Comparison of ENCODE assay signal across 14 cellular contexts in genomic region chr4:6925357-6925836, GRCh38. TPM values are rescaled to one million over a fixed set of nuclear protein-coding genes. Genes with fewer than 3 reads are reported as not detected.
DNase-seq lines count a peak whose midpoint lies in the region; ATAC-seq, FAIRE-seq and TF ChIP-seq lines count a peak whose summit lies in the region.
"Had no signal": no experiment of that assay in that cellular context is flagged by ENCODE, and none has a peak within 500 bp of the region (broad histone marks: within the 10 kb centered on the region; RNA-seq: fewer than 3 reads in every experiment).

No MANE protein-coding gene starts in this region.

- ATAC-seq in K562 (peak; percentile 67), GM18870 (IDR thresholded peaks at IDR 0.05; ENCODE audit: unreplicated experiment) (no peak)
- ATAC-seq: PC-3 had no signal

- no TSS peak for BruUV-seq in K562 (replicated peaks; lab: Mats Ljungman, UMichigan)

- H3K9me1 ChIP-seq in K562 (ENCODE audit: control insufficient read depth, insufficient read depth, low read length) = peaks cover 15% of the 10 kb centered on the region

- H3K27me3 ChIP-seq in K562 (ENCODE audit: control insufficient read depth in 2 of 2, insufficient read depth in 2 of 2, low read length in 2 of 2) = no peaks in the 10 kb centered on the region
- no peaks in the 10 kb centered on the region for H3K27me3 ChIP-seq in osteoblast (ENCODE audit: insufficient read depth, low read length)

- CTCF ChIA-PET in K562 (lab: Yijun Ruan, JAX; ENCODE audit: low intra/inter-chr PET ratio) = no interaction called here

- no peak for TF ChIP-seq POLR2A in K562 (conservative IDR thresholded peaks at IDR 0.05)

- H3K79me2 ChIP-seq in K562 (ENCODE audit: control insufficient read depth, insufficient read depth, low read length) (peaks cover 87% of the 10 kb centered on the region), osteoblast (ENCODE audit: insufficient read depth, low read length) (peaks cover 15% of the 10 kb centered on the region)

- no peak overlapping the region for H3K27ac ChIP-seq in K562 (ENCODE audit: extremely low read depth, low read depth, low read length)
- no peak overlapping the region for H3K27ac ChIP-seq in osteoblast (ENCODE audit: low read depth, low read length)
- H3K27ac ChIP-seq: GM23248 had no signal

- peaks cover 83% of the 10 kb centered on the region; the same call in 2 of the 3 replicates for H3K36me3 ChIP-seq in K562 (ENCODE audit: control insufficient read depth, insufficient read depth, low read length)
- peaks cover 11% of the 10 kb centered on the region for H3K36me3 ChIP-seq in osteoblast (ENCODE audit: insufficient read depth, low read length)

- H4K20me1 ChIP-seq in K562 (replicated peaks; ENCODE audit: control insufficient read depth, insufficient read depth, low read length) (peaks cover 62% of the 10 kb centered on the region), osteoblast (ENCODE audit: insufficient read depth, low read length) (peaks cover 26% of the 10 kb centered on the region)

- H3K9me3 ChIP-seq in K562 (replicated peaks; ENCODE audit: control insufficient read depth, insufficient read depth, low read depth, low read length) (no peaks in the 10 kb centered on the region), osteoblast (ENCODE audit: low read depth, low read length) (no peaks in the 10 kb centered on the region)

- TF ChIP-seq CTCF in K562 (IDR thresholded peaks at IDR 0.05 in 2 of 3, conservative IDR thresholded peaks at IDR 0.05 in 1 of 3; ENCODE audit: insufficient read depth in 2 of 3, low read depth in 1 of 3, low read length in 3 of 3) (no peak), osteoblast (IDR thresholded peaks at IDR 0.05; ENCODE audit: extremely low read depth, low read depth, low read length) (no peak)

- peak; percentile 51 for TF ChIP-seq EP300 in K562 (IDR thresholded peaks at IDR 0.05; ENCODE audit: low read length)

- in situ Hi-C loops in K562 (cut with MboI) = no loop called here

- peak overlapping the region in 1 of 2 experiments; percentile 75; a peak in 1 of 4 replicates for H3K9ac ChIP-seq in K562 (ENCODE audit: insufficient read depth in 1 of 2, low read depth in 2 of 2, low read length in 2 of 2)
- H3K9ac ChIP-seq: GM23248 had no signal

- peak; percentile 93 for FAIRE-seq in K562 (lab: Jason Lieb, UNC)

- intact Hi-C loops in K562 (cut with micrococcal nuclease) = no loop called here

- POLR2A ChIA-PET in K562 (lab: Yijun Ruan, JAX) = interaction anchor here (0.7 to 3.1 kb wide), 8 partner anchors 9 to 59 kb away, joined by 3 to 28 read pairs (median 3); no protein-coding TSS in a partner anchor

- 11% methylated on average over 14 of the region's 14 CpGs for WGBS in K562 (ENCODE audit: insufficient coverage, low coverage, missing lambda C conversion rate)

- H2AFZ ChIP-seq in K562 (ENCODE audit: low read depth, low read length) (no peak overlapping the region), osteoblast (ENCODE audit: low read length) (no peak overlapping the region)
- H2AFZ ChIP-seq: GM23248 had no signal

- DNase-seq in GDM1 (lab: John Stamatoyannopoulos, UW) (peak; percentile 31), NOMO-1 treated with dmso at 0.1 percent for 144 hours (lab: John Stamatoyannopoulos, UW; ENCODE audit: unreplicated experiment) (peak; percentile 45), K562 (ENCODE audit: extremely low read depth in 1 of 4, low spot score in 3 of 4) (peak; percentile 35 to 76 (median 48)), osteoblast (ENCODE audit: insufficient read length, low spot score, missing footprints) (peak; percentile 25), NCI-H510A (lab: John Stamatoyannopoulos, UW) (no peak), NCI-H1436 treated with DMSO at 0.1 percent for 48 hours (lab: John Stamatoyannopoulos, UW) (no peak), NCI-H748 treated with DMSO at 0.1 percent for 48 hours (lab: John Stamatoyannopoulos, UW) (no peak)
- DNase-seq: activated CD4-positive, alpha-beta T cell treated with anti-CD3 and anti-CD28 coated beads for 1 hour; DMS79; GM23248; PC-3; stimulated activated naive CD4-positive, alpha-beta T cell treated with Interleukin-2 at 50 U/mL for 16 hours had no signal

- no peak; a peak in 2 of 4 replicates for TF ChIP-seq RAD21 in K562 (CRISPR knock-in tag; conservative IDR thresholded peaks at IDR 0.05 in 1 of 2, IDR thresholded peaks at IDR 0.05 in 1 of 2)

- H3K4me2 ChIP-seq in K562 (ENCODE audit: insufficient read depth, low read length) (peak overlapping the region; percentile 35), osteoblast (ENCODE audit: insufficient read depth, low read length) (no peak overlapping the region)

- peaks cover 29 to 48% of the 10 kb centered on the region in 2 experiments for H3K4me1 ChIP-seq in K562 (replicated peaks in 1 of 2; ENCODE audit: control insufficient read depth in 2 of 2, insufficient read depth in 2 of 2, low read length in 2 of 2)
- H3K4me1 ChIP-seq in osteoblast (ENCODE audit: insufficient read depth, low read length) = no peaks in the 10 kb centered on the region

- H3K4me3 ChIP-seq in K562 (no peak overlapping the region), osteoblast (ENCODE audit: insufficient read depth, low read length) (no peak overlapping the region)
- H3K4me3 ChIP-seq: GM23248, skin epidermis had no signal

TF ChIP-seq in K562, 482 proteins besides CTCF, POLR2A, EP300 and RAD21 (continues in another document):
- TF ChIP-seq XRCC3 (IDR thresholded peaks at IDR 0.05) = no peak
- peak; percentile 11; the same call in 1 of the 2 replicates for TF ChIP-seq MAFK (IDR thresholded peaks at IDR 0.05; ENCODE audit: low read length)
- TF ChIP-seq BRCA1 (IDR thresholded peaks at IDR 0.05) = no peak
- no peak for TF ChIP-seq BRCA1 (CRISPR knock-in tag; IDR thresholded peaks at IDR 0.05)
- no peak for TF ChIP-seq GTF2E2 (tag; IDR thresholded peaks at IDR 0.05)
- no peak for TF ChIP-seq ETV5 (CRISPR knock-in tag; IDR thresholded peaks at IDR 0.05; ENCODE audit: low read depth)
- TF ChIP-seq ZNF696 (CRISPR knock-in tag; conservative IDR thresholded peaks at IDR 0.05) = no peak
- TF ChIP-seq KDM1A (IDR thresholded peaks at IDR 0.05) = peak; percentile 44 to 56; a peak in 3 of 4 replicates
- no peak for TF ChIP-seq RFX5 (IDR thresholded peaks at IDR 0.05; ENCODE audit: low read depth, low read length)
- no peak for TF ChIP-seq PHTF2 (CRISPR knock-in tag; IDR thresholded peaks at IDR 0.05)
- no peak for TF ChIP-seq CHD1 (IDR thresholded peaks at IDR 0.05; ENCODE audit: low read length)
- no peak for TF ChIP-seq CSDE1 (IDR thresholded peaks at IDR 0.05)
- TF ChIP-seq THAP7 (CRISPR knock-in tag; IDR thresholded peaks at IDR 0.05) = no peak
- no peak for TF ChIP-seq ETS1 (conservative IDR thresholded peaks at IDR 0.05; ENCODE audit: control insufficient read depth, low read depth, low read length)
- peak; percentile 38; the same call in 1 of the 2 replicates for TF ChIP-seq ZNF589 (CRISPR knock-in tag; IDR thresholded peaks at IDR 0.05; ENCODE audit: low read depth)
- no peak for TF ChIP-seq PURB (CRISPR knock-in tag; IDR thresholded peaks at IDR 0.05; ENCODE audit: low read depth)
- TF ChIP-seq PPARD (CRISPR knock-in tag; IDR thresholded peaks at IDR 0.05) = no peak

RNA-seq across cellular contexts. Expression of gene TBC1D14, which starts 15.8 kb away (rescaled TPM):
- total RNA-seq in K562 (2011; cell fraction: chromatin; rRNA removed; ENCODE audit: low replicate concordance) = 61.0 and 70.3 TPM in 2 replicates
- total RNA-seq in K562 (2011; cell fraction: nucleolus; rRNA removed) = 50.4 and 54.0 TPM in 2 replicates
- 45.9 and 49.3 TPM in 2 replicates for total RNA-seq in K562 (2011; cell fraction: nucleoplasm; rRNA removed)
- total RNA-seq in K562 (2014; rRNA removed) (50.2 and 54.4 TPM in 2 replicates), K562 (2014; rRNA removed; fragmentation: Illumina TruSeq; extraction: Trizol) (44.8 and 45.5 TPM in 2 replicates), K562 (2015; rRNA removed; fragmentation: Illumina TruSeq; extraction: Trizol) (55.8 and 57.7 TPM in 2 replicates), K562 (2021) (55.4 and 59.6 TPM in 2 replicates), osteoblast (39.4 and 42.1 TPM in 2 replicates)
- polyA plus RNA-seq in K562 (2011; rRNA removed) (31.4 and 41.2 TPM in 2 replicates), K562 (2014; fragmentation: Illumina TruSeq; extraction: Trizol) (46.2 and 47.7 TPM in 2 replicates), K562 (2014; fragmentation: Nextera tagmentation; extraction: Ambion mirVana) (1 to 10 TPM; 2.1 to 2.7 TPM), K562 (2014; rRNA removed) (43.3 and 50.8 TPM in 2 replicates)
- 37.0 and 43.7 TPM in 2 replicates for polyA plus RNA-seq in K562 (2011; cell fraction: cytosol; rRNA removed)
- 37.0 and 46.2 TPM in 2 replicates for polyA plus RNA-seq in K562 (2011; cell fraction: nucleus; rRNA removed)
- 45.4 TPM in 2 replicates for polyA plus RNA-seq in K562 (2012)
- polyA minus RNA-seq in K562 (2011; rRNA and poly(A)+ RNA removed) = 51.1 and 64.3 TPM in 2 replicates
- polyA minus RNA-seq in K562 (2011; cell fraction: cytosol; rRNA and poly(A)+ RNA removed) = 29.6 and 35.1 TPM in 2 replicates
- 26.1 and 34.0 TPM in 2 replicates for polyA minus RNA-seq in K562 (2011; cell fraction: nucleus; rRNA and poly(A)+ RNA removed)

Comparison
In these comparisons a context has a peak if more than half of its experiments do, and no peak if none do; other contexts are left out.
1. DNase-seq: peak in GDM1 (single experiment), NOMO-1 treated with dmso at 0.1 percent for 144 hours (single experiment), K562 (4 of 4) and osteoblast (single experiment); none in NCI-H510A (single experiment), NCI-H1436 treated with DMSO at 0.1 percent for 48 hours (single experiment) and NCI-H748 treated with DMSO at 0.1 percent for 48 hours (single experiment).